Comparison of ENCODE assay signal across 1 cellular context in the genomic region with DNA sequence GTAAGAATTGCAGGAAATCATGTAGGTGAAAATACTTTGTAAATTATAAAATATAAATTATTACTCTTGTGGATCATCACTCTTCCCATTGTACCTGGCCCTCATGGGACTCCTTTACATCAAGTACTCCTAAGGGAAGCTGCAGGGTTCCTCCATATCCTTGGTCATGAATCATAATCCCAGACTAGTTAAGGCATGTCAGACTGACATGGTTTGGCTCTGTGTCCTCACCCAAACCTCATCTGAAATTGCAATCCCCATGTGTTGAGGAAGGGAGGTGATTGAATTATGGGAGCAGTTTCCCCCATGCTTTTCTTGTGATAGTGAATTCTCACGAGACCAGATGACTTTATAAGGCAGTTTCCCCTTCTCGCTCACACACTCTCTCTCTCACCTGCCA.
TF ChIP-seq lines count a peak whose summit lies in the region.

No MANE protein-coding gene starts in this region.

TF ChIP-seq in HEK293T, 16 proteins besides CTCF, POLR2A, EP300 and RAD21 (continued from another document):
- TF ChIP-seq ZNF384 (IDR thresholded peaks at IDR 0.05) (no peak), TARDBP (IDR thresholded peaks at IDR 0.05) (no peak), SP1 (IDR thresholded peaks at IDR 0.05) (no peak), FOXM1 (IDR thresholded peaks at IDR 0.05; ENCODE audit: borderline replicate concordance) (no peak), CTBP1 (IDR thresholded peaks at IDR 0.05; ENCODE audit: borderline replicate concordance) (no peak), SUZ12 (IDR thresholded peaks at IDR 0.05) (no peak), ARNT (IDR thresholded peaks at IDR 0.05) (no peak), NFRKB (IDR thresholded peaks at IDR 0.05) (no peak), FOXA1 (IDR thresholded peaks at IDR 0.05) (no peak)
TF ChIP-seq in HEK293T: peak in this region for 0.
